17 cellular contexts compared by ENCODE assay signal in the genomic region with DNA sequence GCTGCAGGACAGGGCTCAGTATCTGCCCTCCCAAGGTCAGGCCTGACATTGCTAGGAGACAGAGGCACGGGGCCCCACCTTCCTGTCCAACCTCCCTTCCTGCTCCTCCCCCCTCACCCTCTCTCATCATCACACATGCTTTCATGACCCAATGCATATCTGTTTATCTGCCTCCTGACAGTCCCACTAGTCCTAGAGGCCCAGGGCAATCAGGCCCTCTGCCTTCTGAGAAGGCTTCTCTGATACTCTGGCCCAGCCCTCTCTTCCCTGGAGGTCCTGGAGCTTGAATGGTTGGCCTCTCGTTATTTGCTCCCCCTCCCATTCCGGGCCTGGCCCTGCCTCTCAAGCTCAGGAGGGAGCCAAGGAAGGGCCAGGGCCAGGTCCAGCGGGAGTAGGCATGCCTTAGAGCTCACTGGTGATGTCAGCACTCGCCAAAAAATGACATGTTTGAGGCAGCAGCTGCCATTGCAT.
A peak's percentile ranks its signal among the peaks of the same experiment; 100 is the strongest.
DNase-seq lines count a peak whose midpoint lies in the region; ATAC-seq and TF ChIP-seq lines count a peak whose summit lies in the region.
"Had no signal": no experiment of that assay in that cellular context is flagged by ENCODE, and none has a peak within 500 bp of the region (broad histone marks: within the 10 kb centered on the region; RNA-seq: fewer than 3 reads in every experiment).

No MANE protein-coding gene starts in this region.

- POLR2A ChIA-PET in HCT116 (lab: Charles Lee), result no interaction called here

- no peaks in the 10 kb centered on the region for H3K79me2 ChIP-seq in HCT116 (ENCODE audit: insufficient read depth, low read length)

- H3K9me3 ChIP-seq in HCT116 (ENCODE audit: control insufficient read depth in 1 of 2, insufficient read depth in 1 of 2, low read depth in 1 of 2, low read length in 2 of 2) (no peaks in the 10 kb centered on the region), heart right ventricle (no peaks in the 10 kb centered on the region), ovary (no peaks in the 10 kb centered on the region), HAP-1 (no peaks in the 10 kb centered on the region)
- H3K9me3 ChIP-seq: adrenal gland, BLaER1, esophagus squamous epithelium had no signal

- no peaks in the 10 kb centered on the region for H4K20me1 ChIP-seq in HCT116 (ENCODE audit: insufficient read depth)
- H4K20me1 ChIP-seq: BLaER1 had no signal

- H3K27ac ChIP-seq in HCT116 (ENCODE audit: low read depth, low read length), result no peak overlapping the region
- H3K27ac ChIP-seq in heart right ventricle, result no peak overlapping the region
- peak overlapping the region; percentile 4 to 78 for H3K27ac ChIP-seq in ovary
- H3K27ac ChIP-seq: BLaER1, esophagus squamous epithelium had no signal

- ATAC-seq in HCT116 (peak; percentile 26; the same call in 1 of the 2 replicates), SK-N-SH treated with all-trans-retinoic acid at 6 μM for 48 hours (peak; percentile 48), heart right ventricle (peak; percentile 57 to 89 (median 70))
- ATAC-seq: activated CD4-positive, alpha-beta T cell treated with anti-CD3 and anti-CD28 coated beads for 36 hours had no signal

- CTCF ChIA-PET in HCT116 (lab: Charles Lee), result no interaction called here

- no peak for TF ChIP-seq RAD21 in HCT116 (IDR thresholded peaks at IDR 0.05; ENCODE audit: low read depth)

- H3K4me1 ChIP-seq in HCT116 (ENCODE audit: control insufficient read depth in 1 of 2, insufficient read depth in 2 of 2, low read length in 2 of 2) (peaks cover 14 to 26% of the 10 kb centered on the region in 2 experiments), heart right ventricle (peaks cover 0 to 27% (median 9%) of the 10 kb centered on the region in 9 donors), ovary (ENCODE audit: insufficient read depth) (peaks cover 50% of the 10 kb centered on the region), HAP-1 (no peaks in the 10 kb centered on the region)
- H3K4me1 ChIP-seq: BLaER1 had no signal

- TF ChIP-seq CTCF in HCT116 (IDR thresholded peaks at IDR 0.05 in 2 of 3, conservative IDR thresholded peaks at IDR 0.05 in 1 of 3; ENCODE audit: borderline replicate concordance in 1 of 3, insufficient read depth in 1 of 3, low read depth in 2 of 3, low read length in 2 of 3), result no peak
- TF ChIP-seq CTCF in heart right ventricle (IDR thresholded peaks at IDR 0.05), result no peak
- TF ChIP-seq CTCF in ovary (IDR thresholded peaks at IDR 0.05), result no peak

- RAD21 ChIA-PET in HCT116 (lab: Charles Lee; ENCODE audit: low non-redundant PET in 1 of 2, low total read pairs in 2 of 2, uncharacterized antibody in 2 of 2, unreplicated experiment in 2 of 2), result no interaction called here

- H3K27me3 ChIP-seq in HCT116 (ENCODE audit: insufficient read depth, low read length) (no peaks in the 10 kb centered on the region), heart right ventricle (no peaks in the 10 kb centered on the region), ovary (no peaks in the 10 kb centered on the region), HAP-1 (ENCODE audit: low read depth) (no peaks in the 10 kb centered on the region)
- H3K27me3 ChIP-seq: adrenal gland, BLaER1, esophagus squamous epithelium had no signal

- H3K36me3 ChIP-seq in HCT116 (ENCODE audit: control insufficient read depth in 1 of 2, insufficient read depth in 2 of 2, low read length in 2 of 2), result no peaks in the 10 kb centered on the region
- no peaks in the 10 kb centered on the region for H3K36me3 ChIP-seq in heart right ventricle
- H3K36me3 ChIP-seq in ovary, result no peaks in the 10 kb centered on the region
- no peaks in the 10 kb centered on the region for H3K36me3 ChIP-seq in HAP-1 (replicated peaks)
- H3K36me3 ChIP-seq: adrenal gland, BLaER1, esophagus squamous epithelium had no signal

- no peak for TF ChIP-seq EP300 in ovary (IDR thresholded peaks at IDR 0.05)

- no TSS peak for BruUV-seq in HCT116 (replicated peaks; lab: Mats Ljungman, UMichigan)

- in situ Hi-C loops in HAP-1 (cut with MboI; ENCODE audit: low sequenced_read_pairs), result no loop called here

- WGBS in heart right ventricle, 2 donors, result 46 to 56% methylated on average over 5 of the region's 5 CpGs
- WGBS in ovary, 3 donors, result 21 to 22% (median 22%) methylated on average over 5 of the region's 5 CpGs

- H3K9me2 ChIP-seq in HCT116 (ENCODE audit: insufficient read depth), result no peaks in the 10 kb centered on the region

- H3K4me3 ChIP-seq in HCT116 (replicated peaks in 1 of 2; ENCODE audit: low read depth in 1 of 2, low read length in 2 of 2), result no peak overlapping the region
- no peak overlapping the region for H3K4me3 ChIP-seq in heart right ventricle
- H3K4me3 ChIP-seq in ovary, result no peak overlapping the region
- no peak overlapping the region for H3K4me3 ChIP-seq in HAP-1
- H3K4me3 ChIP-seq: adrenal gland, BLaER1, esophagus squamous epithelium had no signal

- no peak overlapping the region for H2AFZ ChIP-seq in HCT116 (ENCODE audit: low read depth, low read length, poor library complexity, severe bottlenecking)

- TF ChIP-seq POLR2A in HCT116 (IDR thresholded peaks at IDR 0.05; ENCODE audit: borderline replicate concordance, extremely low read depth, insufficient read depth, insufficient read length) (no peak), ovary (IDR thresholded peaks at IDR 0.05) (no peak)

- intact Hi-C loops in HCT116 (cut with micrococcal nuclease) (no loop called here), heart right ventricle (cut with DNase I) (no loop called here), ovary (cut with DNase I) (loop anchor here in 1 of 4 donors (10.0 kb wide), 1 partner anchor 160 kb away; a partner anchor contains a TSS)

- H3K9ac ChIP-seq in HCT116 (ENCODE audit: low read length), result no peak overlapping the region
- H3K9ac ChIP-seq: BLaER1 had no signal

- DNase-seq in HCT116 (ENCODE audit: low read depth, low spot score), result no peak
- peak; percentile 42 to 50 for DNase-seq in heart right ventricle
- peak; percentile 54 to 71 (median 59) for DNase-seq in ovary
- no peak for DNase-seq in NCI-H226
- no peak for DNase-seq in activated gamma-delta T cell (lab: John Stamatoyannopoulos, UW)
- no peak for DNase-seq in HAP-1 (ENCODE audit: low spot score in 2 of 2)
- DNase-seq in superior temporal gyrus (ENCODE audit: extremely low spot score), result no peak
- DNase-seq: activated CD4-positive, alpha-beta T cell treated with anti-CD3 and anti-CD28 coated beads for 36 hours; activated T-cell treated with anti-CD3 and anti-CD28 coated beads, Interleukin-2, amount 50 U/mL, for 24 hours; esophagus squamous epithelium; mammary epithelial cell; NCI-H146; NCI-H510A treated with DMSO at 0.1 percent for 48 hours; stimulated activated CD4-positive, alpha-beta T cell treated with anti-CD3 and anti-CD28 coated beads, Interleukin-12 subunit alpha, Interleukin-12 subunit beta, amount 100 ng/mL, for 4 hours had no signal

- H3K4me2 ChIP-seq in HCT116 (ENCODE audit: low read length), result no peak overlapping the region
- H3K4me2 ChIP-seq: BLaER1 had no signal

TF ChIP-seq in HCT116, 20 proteins besides CTCF, POLR2A, EP300 and RAD21:
- TF ChIP-seq, protein P1, sequence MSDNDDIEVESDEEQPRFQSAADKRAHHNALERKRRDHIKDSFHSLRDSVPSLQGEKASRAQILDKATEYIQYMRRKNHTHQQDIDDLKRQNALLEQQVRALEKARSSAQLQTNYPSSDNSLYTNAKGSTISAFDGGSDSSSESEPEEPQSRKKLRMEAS (IDR thresholded peaks at IDR 0.05), result no peak

TF ChIP-seq in SK-N-SH treated with all-trans-retinoic acid at 6 μM for 48 hours, 23 proteins besides CTCF, POLR2A, EP300 and RAD21 (continues in another document):
- TF ChIP-seq CSDC2 (CRISPR knock-in tag; IDR thresholded peaks at IDR 0.05), result no peak
- TF ChIP-seq ZNF70 (CRISPR knock-in tag; IDR thresholded peaks at IDR 0.05), result no peak
- TF ChIP-seq, protein P2, sequence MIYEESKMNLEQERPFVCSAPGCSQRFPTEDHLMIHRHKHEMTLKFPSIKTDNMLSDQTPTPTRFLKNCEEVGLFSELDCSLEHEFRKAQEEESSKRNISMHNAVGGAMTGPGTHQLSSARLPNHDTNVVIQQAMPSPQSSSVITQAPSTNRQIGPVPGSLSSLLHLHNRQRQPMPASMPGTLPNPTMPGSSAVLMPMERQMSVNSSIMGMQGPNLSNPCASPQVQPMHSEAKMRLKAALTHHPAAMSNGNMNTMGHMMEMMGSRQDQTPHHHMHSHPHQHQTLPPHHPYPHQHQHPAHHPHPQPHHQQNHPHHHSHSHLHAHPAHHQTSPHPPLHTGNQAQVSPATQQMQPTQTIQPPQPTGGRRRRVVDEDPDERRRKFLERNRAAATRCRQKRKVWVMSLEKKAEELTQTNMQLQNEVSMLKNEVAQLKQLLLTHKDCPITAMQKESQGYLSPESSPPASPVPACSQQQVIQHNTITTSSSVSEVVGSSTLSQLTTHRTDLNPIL (CRISPR knock-in tag; IDR thresholded peaks at IDR 0.05; ENCODE audit: low read depth), result no peak
- TF ChIP-seq, protein P3, sequence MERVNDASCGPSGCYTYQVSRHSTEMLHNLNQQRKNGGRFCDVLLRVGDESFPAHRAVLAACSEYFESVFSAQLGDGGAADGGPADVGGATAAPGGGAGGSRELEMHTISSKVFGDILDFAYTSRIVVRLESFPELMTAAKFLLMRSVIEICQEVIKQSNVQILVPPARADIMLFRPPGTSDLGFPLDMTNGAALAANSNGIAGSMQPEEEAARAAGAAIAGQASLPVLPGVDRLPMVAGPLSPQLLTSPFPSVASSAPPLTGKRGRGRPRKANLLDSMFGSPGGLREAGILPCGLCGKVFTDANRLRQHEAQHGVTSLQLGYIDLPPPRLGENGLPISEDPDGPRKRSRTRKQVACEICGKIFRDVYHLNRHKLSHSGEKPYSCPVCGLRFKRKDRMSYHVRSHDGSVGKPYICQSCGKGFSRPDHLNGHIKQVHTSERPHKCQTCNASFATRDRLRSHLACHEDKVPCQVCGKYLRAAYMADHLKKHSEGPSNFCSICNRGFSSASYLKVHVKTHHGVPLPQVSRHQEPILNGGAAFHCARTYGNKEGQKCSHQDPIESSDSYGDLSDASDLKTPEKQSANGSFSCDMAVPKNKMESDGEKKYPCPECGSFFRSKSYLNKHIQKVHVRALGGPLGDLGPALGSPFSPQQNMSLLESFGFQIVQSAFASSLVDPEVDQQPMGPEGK (CRISPR knock-in tag; IDR thresholded peaks at IDR 0.05; ENCODE audit: borderline replicate concordance), result no peak
- TF ChIP-seq ZFP30 (CRISPR knock-in tag; IDR thresholded peaks at IDR 0.05), result no peak
- TF ChIP-seq, protein P4, sequence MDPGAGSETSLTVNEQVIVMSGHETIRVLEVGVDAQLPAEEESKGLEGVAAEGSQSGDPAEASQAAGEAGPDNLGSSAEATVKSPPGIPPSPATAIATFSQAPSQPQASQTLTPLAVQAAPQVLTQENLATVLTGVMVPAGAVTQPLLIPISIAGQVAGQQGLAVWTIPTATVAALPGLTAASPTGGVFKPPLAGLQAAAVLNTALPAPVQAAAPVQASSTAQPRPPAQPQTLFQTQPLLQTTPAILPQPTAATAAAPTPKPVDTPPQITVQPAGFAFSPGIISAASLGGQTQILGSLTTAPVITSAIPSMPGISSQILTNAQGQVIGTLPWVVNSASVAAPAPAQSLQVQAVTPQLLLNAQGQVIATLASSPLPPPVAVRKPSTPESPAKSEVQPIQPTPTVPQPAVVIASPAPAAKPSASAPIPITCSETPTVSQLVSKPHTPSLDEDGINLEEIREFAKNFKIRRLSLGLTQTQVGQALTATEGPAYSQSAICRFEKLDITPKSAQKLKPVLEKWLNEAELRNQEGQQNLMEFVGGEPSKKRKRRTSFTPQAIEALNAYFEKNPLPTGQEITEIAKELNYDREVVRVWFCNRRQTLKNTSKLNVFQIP (CRISPR knock-in tag; IDR thresholded peaks at IDR 0.05; ENCODE audit: borderline replicate concordance, low read depth), result no peak

Comparison
In these comparisons a context has a peak if more than half of its experiments do, and no peak if none do; other contexts are left out.
1. DNase-seq: peak in heart right ventricle (2 of 2) and ovary (5 of 5); none in HCT116 (single experiment), NCI-H226 (single experiment), activated gamma-delta T cell (single experiment), HAP-1 (0 of 2) and superior temporal gyrus (single experiment).
2. H3K27ac ChIP-seq: peak in ovary (2 of 2); none in HCT116 (single experiment) and heart right ventricle (0 of 10).
3. Peak in every context shown above with its lines, with median percentiles within 50 percentile points of each other: ATAC-seq.